In genomic region chr10:91104185-91105041, GRCh38 we compare ENCODE assay signal across 15 cellular contexts.
DNase-seq lines count a peak whose midpoint lies in the region; ATAC-seq, FAIRE-seq and TF ChIP-seq lines count a peak whose summit lies in the region.
"Had no signal": no experiment of that assay in that cellular context is flagged by ENCODE, and none has a peak within 500 bp of the region (broad histone marks: within the 10 kb centered on the region; RNA-seq: fewer than 3 reads in every experiment).

No MANE protein-coding gene starts in this region.

- H2AFZ ChIP-seq in GM12878 (ENCODE audit: control insufficient read depth, low read depth, low read length), result peak overlapping the region; percentile 33; the same call in 1 of the 2 replicates

- DNase-seq in AG20443 (ENCODE audit: low spot score) (peak; percentile 20), GM12878 (ENCODE audit: low read depth, low spot score) (no peak), pancreas (no peak), esophagus squamous epithelium (lab: John Stamatoyannopoulos, UW) (no peak), AG08395 (ENCODE audit: low spot score) (no peak)
- DNase-seq: activated T-cell treated with anti-CD3 and anti-CD28 coated beads, Interleukin-2, amount 50 U/mL, for 1 hour; DMS153; NCI-H1092; NCI-H345; stimulated activated CD8-positive, alpha-beta memory T cell treated with anti-CD3 and anti-CD28 coated beads, Interleukin-4, amount 100 ng/mL, for 48 hours; T-helper 1 cell had no signal

- H3K27me3 ChIP-seq in GM12878 (replicated peaks in 1 of 2; ENCODE audit: control insufficient read depth in 2 of 2, insufficient read depth in 2 of 2, low read length in 1 of 2) (no peaks in the 10 kb centered on the region), pancreas (no peaks in the 10 kb centered on the region), esophagus squamous epithelium (peaks cover 0 to 32% (median 0%) of the 10 kb centered on the region in 4 donors)

- in situ Hi-C loops in GM12878 (cut with MboI), result no loop called here

- ATAC-seq in GM18907 (IDR thresholded peaks at IDR 0.05; ENCODE audit: unreplicated experiment) (peak; percentile 44), HG02759 (IDR thresholded peaks at IDR 0.05; ENCODE audit: unreplicated experiment) (peak; percentile 16), GM12878 (peak; percentile 73), pancreas (no peak), HG02973 (IDR thresholded peaks at IDR 0.05; ENCODE audit: unreplicated experiment) (no peak)

- no TSS peak for BruUV-seq in GM12878 (replicated peaks; lab: Mats Ljungman, UMichigan)

- TF ChIP-seq POLR2A in GM12878 (IDR thresholded peaks at IDR 0.05; ENCODE audit: low read depth, low read length), result no peak
- no peak for TF ChIP-seq POLR2A in esophagus squamous epithelium (IDR thresholded peaks at IDR 0.05)

- WGBS in GM12878 (ENCODE audit: insufficient coverage, insufficient replicate concordance, low lambda C conversion rate, missing lambda C conversion rate), result 36% methylated on average over 13 of the region's 13 CpGs
- WGBS in pancreas, 2 donors, result 72 to 75% methylated on average over 13 of the region's 13 CpGs
- WGBS in esophagus squamous epithelium, 2 donors, result 49 to 52% methylated on average over 12 of the region's 13 CpGs

- H3K27ac ChIP-seq in GM12878 (ENCODE audit: control insufficient read depth, insufficient read depth) (no peak overlapping the region), pancreas (no peak overlapping the region), esophagus squamous epithelium (no peak overlapping the region)

- TF ChIP-seq RAD21 in GM12878 (IDR thresholded peaks at IDR 0.05; ENCODE audit: insufficient read depth, low read depth, low read length), result no peak

- intact Hi-C loops in GM12878 (cut with micrococcal nuclease; ENCODE audit: unreplicated experiment) (loop anchor here (5.0 kb wide), 2 partner anchors 97 to 148 kb away; no protein-coding TSS in a partner anchor), pancreas (cut with DNase I) (no loop called here), esophagus squamous epithelium (cut with DNase I) (no loop called here)

- H3K9me3 ChIP-seq in GM12878 (replicated peaks; ENCODE audit: control insufficient read depth, insufficient read depth, low read length) (no peaks in the 10 kb centered on the region), pancreas (no peaks in the 10 kb centered on the region), esophagus squamous epithelium (peaks cover 0 to 7% (median 0%) of the 10 kb centered on the region in 3 donors)

- no peaks in the 10 kb centered on the region for H3K79me2 ChIP-seq in GM12878 (ENCODE audit: control insufficient read depth, insufficient read depth, low read length)

- RAD21 ChIA-PET in GM12878 (lab: Charles Lee; ENCODE audit: unreplicated experiment), result interaction anchor here (0.7 to 2.2 kb wide), 5 partner anchors 14 to 146 kb away, joined by 3 to 7 read pairs (median 3); no protein-coding TSS in a partner anchor

- H3K4me2 ChIP-seq in GM12878 (ENCODE audit: control insufficient read depth, insufficient read depth), result 0 out of 2 replicates have a peak overlapping the region, but pooled peaks have one; percentile 38

- H3K36me3 ChIP-seq in GM12878 (ENCODE audit: control insufficient read depth in 2 of 2, insufficient read depth in 2 of 2, low read length in 1 of 2) (no peaks in the 10 kb centered on the region), pancreas (no peaks in the 10 kb centered on the region), esophagus squamous epithelium (no peaks in the 10 kb centered on the region)

- peaks cover 22% of the 10 kb centered on the region for H3K4me1 ChIP-seq in GM12878 (ENCODE audit: control insufficient read depth, insufficient read depth, low read length)
- no peaks in the 10 kb centered on the region for H3K4me1 ChIP-seq in pancreas
- H3K4me1 ChIP-seq in esophagus squamous epithelium, result no peaks in the 10 kb centered on the region

- CTCF ChIA-PET in GM12878 (lab: Yijun Ruan, JAX), result interaction anchor here (1.0 to 2.3 kb wide), 4 partner anchors 15 to 148 kb away, joined by 3 to 7 read pairs (median 4); no protein-coding TSS in a partner anchor

- no peak overlapping the region for H3K4me3 ChIP-seq in GM12878
- no peak overlapping the region for H3K4me3 ChIP-seq in pancreas
- no peak overlapping the region for H3K4me3 ChIP-seq in esophagus squamous epithelium

- no peak for FAIRE-seq in GM12878 (lab: Jason Lieb, UNC)
- FAIRE-seq in pancreas (lab: Jason Lieb, UNC), result no peak
- FAIRE-seq: colon had no signal

- no peak overlapping the region for H3K9ac ChIP-seq in GM12878 (ENCODE audit: control insufficient read depth, insufficient read depth, low read length)

- POLR2A ChIA-PET in GM12878 (lab: Charles Lee), result no interaction called here

- TF ChIP-seq CTCF in GM12878 (IDR thresholded peaks at IDR 0.05 in 2 of 3, conservative IDR thresholded peaks at IDR 0.05 in 1 of 3; ENCODE audit: control insufficient read depth in 2 of 3, extremely low read depth in 1 of 3, insufficient read depth in 1 of 3, low read depth in 3 of 3, low read length in 3 of 3), result no peak
- TF ChIP-seq CTCF in pancreas (IDR thresholded peaks at IDR 0.05), result no peak
- TF ChIP-seq CTCF in esophagus squamous epithelium (IDR thresholded peaks at IDR 0.05), result no peak

- no peak for TF ChIP-seq EP300 in GM12878 (IDR thresholded peaks at IDR 0.05; ENCODE audit: borderline replicate concordance in 1 of 2, control insufficient read depth in 1 of 2, low read depth in 2 of 2, low read length in 2 of 2)

- SMC1A ChIA-PET in GM12878 (lab: Charles Lee; ENCODE audit: uncharacterized antibody, unreplicated experiment), result interaction anchor here (0.8 to 2.0 kb wide), 3 partner anchors 145 to 146 kb away, joined by 3 to 5 read pairs (median 5); no protein-coding TSS in a partner anchor

- H4K20me1 ChIP-seq in GM12878 (ENCODE audit: control insufficient read depth, insufficient read depth), result no peaks in the 10 kb centered on the region

TF ChIP-seq in GM12878, 131 proteins besides CTCF, POLR2A, EP300 and RAD21:
- TF ChIP-seq MEF2B (IDR thresholded peaks at IDR 0.05; ENCODE audit: partially characterized antibody, poor library complexity, severe bottlenecking) (peak; percentile 8), FOS (IDR thresholded peaks at IDR 0.05; ENCODE audit: borderline replicate concordance, extremely low read depth, insufficient read length) (no peak), TBL1XR1 (IDR thresholded peaks at IDR 0.05; ENCODE audit: low read depth, low read length) (no peak), GABPA (IDR thresholded peaks at IDR 0.05; ENCODE audit: low read depth) (no peak), SPI1 (IDR thresholded peaks at IDR 0.05; ENCODE audit: borderline replicate concordance, insufficient read depth, low read depth, low read length) (peak; percentile 81), SKIL (IDR thresholded peaks at IDR 0.05; ENCODE audit: low read depth, poor library complexity, severe bottlenecking) (no peak), CHD4 (IDR thresholded peaks at IDR 0.05) (no peak), IKZF2 (IDR thresholded peaks at IDR 0.05) (no peak), DPF2 (IDR thresholded peaks at IDR 0.05) (no peak), SUZ12 (IDR thresholded peaks at IDR 0.05; ENCODE audit: unreplicated experiment) (no peak)

Comparison
In these comparisons a context has a peak if more than half of its experiments do, and no peak if none do; other contexts are left out.
1. ATAC-seq: peak in GM18907 (single experiment), HG02759 (single experiment) and GM12878 (single experiment); none in pancreas (0 of 4) and HG02973 (single experiment).